Comparison of ENCODE assay signal across 21 cellular contexts in the genomic region with DNA sequence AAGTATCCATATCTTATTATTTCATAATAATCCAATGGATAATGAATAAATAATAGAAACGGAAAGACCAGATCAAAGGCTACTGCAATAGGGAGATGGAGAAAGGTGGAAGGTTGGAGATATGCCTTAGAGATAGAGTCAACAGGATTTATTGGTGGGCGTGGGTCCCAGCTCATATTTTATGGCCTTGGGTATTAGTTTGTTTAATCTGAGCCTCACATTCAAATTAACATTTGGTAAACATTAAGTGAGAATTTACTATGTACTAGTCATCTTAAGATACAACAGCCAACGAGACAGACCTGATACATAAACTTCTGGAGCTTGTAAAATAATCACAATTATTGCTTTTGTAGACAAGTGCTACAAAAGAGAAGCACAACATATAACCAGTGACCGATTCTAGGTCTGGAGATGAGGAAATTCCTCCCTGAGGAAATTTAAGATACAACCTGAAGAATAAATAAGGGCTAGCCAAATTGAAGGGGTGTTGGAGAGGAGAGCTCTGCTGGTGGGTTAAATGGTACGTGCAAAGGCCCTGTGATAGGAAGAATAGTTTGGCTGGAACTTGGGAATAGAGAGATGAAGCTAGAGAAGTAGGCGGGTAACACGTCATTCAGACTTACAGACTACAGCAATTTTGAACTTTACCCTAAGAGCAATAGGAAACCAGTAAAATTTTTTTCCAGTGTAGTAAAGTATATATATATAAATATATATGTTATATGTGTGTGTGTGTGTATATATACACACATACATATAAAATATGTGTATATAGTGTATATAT. TPM values are rescaled to one million over a fixed set of nuclear protein-coding genes. Genes with fewer than 3 reads are reported as not detected.
"Had no signal": no experiment of that assay in that cellular context is flagged by ENCODE, and none has a peak within 500 bp of the region (broad histone marks: within the 10 kb centered on the region; RNA-seq: fewer than 3 reads in every experiment).

No MANE protein-coding gene starts in this region.

- H3K9me3 ChIP-seq: right atrium auricular region, sigmoid colon, upper lobe of left lung, uterus had no signal

- H3K27ac ChIP-seq: dorsolateral prefrontal cortex, right atrium auricular region, sigmoid colon, skin epidermis, upper lobe of left lung, uterus had no signal

- H3K36me3 ChIP-seq: right atrium auricular region, uterus had no signal

- H3K27me3 ChIP-seq: dorsolateral prefrontal cortex, right atrium auricular region, sigmoid colon, upper lobe of left lung, uterus had no signal

- H3K4me1 ChIP-seq: right atrium auricular region, sigmoid colon, upper lobe of left lung, uterus had no signal

- ATAC-seq: left lobe of liver, natural killer cell had no signal

- H3K4me3 ChIP-seq: dorsolateral prefrontal cortex, right atrium auricular region, sigmoid colon, skin epidermis, upper lobe of left lung, uterus had no signal

- DNase-seq: cortex of kidney; dorsolateral prefrontal cortex; effector CD8-positive, alpha-beta T cell; foreskin melanocyte; head of caudate nucleus; hippocampal formation; kidney glomerular epithelial cell; mammary epithelial cell; natural killer cell; sigmoid colon; stimulated activated CD4-positive, alpha-beta T cell treated with anti-CD3 and anti-CD28 coated beads, Interleukin-12 subunit alpha, Interleukin-12 subunit beta, amount 100 ng/mL, for 4 hours; stimulated activated naive CD4-positive, alpha-beta T cell treated with Interleukin-2 at 50 U/mL for 16 hours; upper lobe of left lung; uterus had no signal

RNA-seq across cellular contexts. Expression of a gene that starts 24.7 kb away (rescaled TPM):
- total RNA-seq: neural crest cell had no signal

RNA-seq across cellular contexts. Expression of a gene that starts 44.7 kb away (rescaled TPM):
- total RNA-seq: mammary epithelial cell, mesenteric fat pad, myocyte, neural crest cell, osteocyte had no signal
